8 cellular contexts compared by ENCODE assay signal in genomic region chr10:121005948-121006587, GRCh38.
"Had no signal": no experiment of that assay in that cellular context is flagged by ENCODE, and none has a peak within 500 bp of the region (broad histone marks: within the 10 kb centered on the region; RNA-seq: fewer than 3 reads in every experiment).

No MANE protein-coding gene starts in this region.

- H2AFZ ChIP-seq: GM23248 had no signal

- H3K36me3 ChIP-seq: HAP-1 had no signal

- DNase-seq: GM23248, GOT3, H7, HFFc6, IMR-90 had no signal

- H3K4me1 ChIP-seq: HAP-1 had no signal

- H3K4me3 ChIP-seq: GM23248, HAP-1, K562 had no signal

- H3K27ac ChIP-seq: GM23248, HL-60 had no signal

- H3K9ac ChIP-seq: GM23248 had no signal

- ATAC-seq: K562 had no signal

- FAIRE-seq: K562 had no signal
